In the genomic region with DNA sequence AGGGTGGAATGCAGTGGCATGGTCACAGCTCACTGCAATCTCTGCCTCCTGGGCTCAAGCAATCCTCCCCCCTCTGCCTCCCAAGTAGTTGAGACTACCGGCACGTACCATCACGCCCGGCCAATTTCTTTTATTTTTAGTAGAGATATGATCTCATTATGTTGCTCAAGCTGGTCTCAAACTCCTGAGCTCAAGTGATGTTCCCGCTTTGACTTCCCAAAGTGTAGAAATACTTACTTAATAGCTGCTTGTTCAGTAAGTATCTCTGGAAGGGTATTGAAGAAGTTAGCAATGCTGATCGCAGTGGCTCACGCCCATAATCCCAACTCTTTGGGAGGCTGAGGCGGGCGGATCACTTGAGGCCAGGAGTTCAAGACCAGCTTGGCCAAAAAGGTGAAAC, we compare ENCODE assay signal across 13 cellular contexts. TPM values are rescaled to one million over a fixed set of nuclear protein-coding genes. Genes with fewer than 3 reads are reported as not detected.
DNase-seq lines count a peak whose midpoint lies in the region; ATAC-seq and TF ChIP-seq lines count a peak whose summit lies in the region.
"Had no signal": no experiment of that assay in that cellular context is flagged by ENCODE, and none has a peak within 500 bp of the region (broad histone marks: within the 10 kb centered on the region; RNA-seq: fewer than 3 reads in every experiment).

No MANE protein-coding gene starts in this region.

- H3K4me3 ChIP-seq in cardiac fibroblast (replicated peaks in 1 of 2; ENCODE audit: low read depth in 2 of 2, low read length in 2 of 2) (no peak overlapping the region), aorta (ENCODE audit: low read length in 2 of 2) (no peak overlapping the region)

- H3K27ac ChIP-seq in aorta (ENCODE audit: low read depth in 1 of 2, low read length in 2 of 2), result no peak overlapping the region
- H3K27ac ChIP-seq: KMS-11 had no signal

- no peaks in the 10 kb centered on the region for H3K36me3 Mint-ChIP-seq in immature natural killer cell

- no peak for DNase-seq in Right ventricle myocardium inferior (ENCODE audit: missing footprints)
- DNase-seq in cardiac septum (ENCODE audit: low spot score), result no peak
- peak; percentile 74 to 80 for DNase-seq in cardiac fibroblast (ENCODE audit: low read depth in 2 of 2)
- DNase-seq in immature natural killer cell, result no peak
- DNase-seq in aorta, result peak in 1 of 2 donors; percentile 76
- DNase-seq in NCI-H2171 (lab: John Stamatoyannopoulos, UW), result no peak
- no peak for DNase-seq in NCI-H2107 treated with DMSO at 0.1 percent for 48 hours (lab: John Stamatoyannopoulos, UW; ENCODE audit: unreplicated experiment)
- DNase-seq: activated CD4-positive, alpha-beta T cell treated with anti-CD3 and anti-CD28 coated beads for 36 hours; DMS79 treated with DMSO at 0.1 percent for 48 hours; glutamatergic neuron; NCI-H526 treated with DMSO at 0.1 percent for 48 hours had no signal

- H3K27ac Mint-ChIP-seq in immature natural killer cell, result peak overlapping the region in 5 of 6 donors; percentile 17 to 90 (median 32)

- peak; percentile 58 for ATAC-seq in Right ventricle myocardium inferior
- peak; percentile 59 for ATAC-seq in aorta (ENCODE audit: low FRiP score)
- no peak for ATAC-seq in HG02870 (IDR thresholded peaks at IDR 0.05; ENCODE audit: unreplicated experiment)
- ATAC-seq: activated CD4-positive, alpha-beta T cell treated with anti-CD3 and anti-CD28 coated beads for 36 hours had no signal

- H3K9me3 Mint-ChIP-seq in immature natural killer cell, result no peaks in the 10 kb centered on the region

- H3K27me3 ChIP-seq in aorta (ENCODE audit: control insufficient read depth in 1 of 2, insufficient read depth in 2 of 2, low read length in 1 of 2), result no peaks in the 10 kb centered on the region

- no peak overlapping the region for H3K4me3 Mint-ChIP-seq in immature natural killer cell
- H3K4me3 Mint-ChIP-seq: activated CD4-positive, alpha-beta T cell treated with anti-CD3 and anti-CD28 coated beads for 36 hours had no signal

- intact Hi-C loops in Right ventricle myocardium inferior (cut with DNase I) (no loop called here), cardiac septum (cut with DNase I) (no loop called here), aorta (cut with DNase I) (loop anchor here in 1 of 2 donors (2.0 to 5.0 kb wide), 2 partner anchors 34 to 61 kb away; a partner anchor contains a TSS)

- H3K9me3 ChIP-seq in aorta (ENCODE audit: control insufficient read depth, low read length), result no peaks in the 10 kb centered on the region

- no peaks in the 10 kb centered on the region for H3K4me1 ChIP-seq in aorta (ENCODE audit: control insufficient read depth in 1 of 2, insufficient read depth in 2 of 2, low read length in 2 of 2)

- H3K36me3 ChIP-seq in aorta (ENCODE audit: control insufficient read depth in 1 of 2, insufficient read depth in 2 of 2, low read length in 1 of 2), result no peaks in the 10 kb centered on the region

- TF ChIP-seq CTCF in cardiac fibroblast (IDR thresholded peaks at IDR 0.05; ENCODE audit: low read depth, low read length), result no peak

- peaks cover 21% of the 10 kb centered on the region in 2 donors for H3K4me1 Mint-ChIP-seq in immature natural killer cell

- WGBS in aorta, 2 donors, result 52 to 56% methylated on average over 9 of the region's 9 CpGs

- H3K27me3 Mint-ChIP-seq in immature natural killer cell (ENCODE audit: low read depth in 3 of 3), result peaks cover 0 to 7% (median 2%) of the 10 kb centered on the region in 3 donors
- H3K27me3 Mint-ChIP-seq: activated CD4-positive, alpha-beta T cell treated with anti-CD3 and anti-CD28 coated beads for 36 hours had no signal

RNA-seq across cellular contexts. Expression of a gene that starts 35.7 kb away (rescaled TPM):
- total RNA-seq in Right ventricle myocardium inferior (82.8 TPM), cardiac septum (34.9 TPM), aorta (100 to 1,000 TPM in 1 of 2 donors, 10 to 100 TPM in 1; 61.3 to 148 TPM)
- polyA plus RNA-seq in immature natural killer cell (10 to 100 TPM; 40.0 to 79.1 (median 41.5) TPM), aorta (100 to 1,000 TPM in 1 of 2 donors, 10 to 100 TPM in 1; 22.5 to 112 TPM)

Comparison
In these comparisons a context has a peak if more than half of its experiments do, and no peak if none do; other contexts are left out.
1. DNase-seq: peak in cardiac fibroblast (2 of 2); none in Right ventricle myocardium inferior (single experiment), cardiac septum (single experiment), immature natural killer cell (0 of 3), NCI-H2171 (single experiment) and NCI-H2107 treated with DMSO at 0.1 percent for 48 hours (single experiment).